Comparison of ENCODE assay signal across 9 cellular contexts in the genomic region with DNA sequence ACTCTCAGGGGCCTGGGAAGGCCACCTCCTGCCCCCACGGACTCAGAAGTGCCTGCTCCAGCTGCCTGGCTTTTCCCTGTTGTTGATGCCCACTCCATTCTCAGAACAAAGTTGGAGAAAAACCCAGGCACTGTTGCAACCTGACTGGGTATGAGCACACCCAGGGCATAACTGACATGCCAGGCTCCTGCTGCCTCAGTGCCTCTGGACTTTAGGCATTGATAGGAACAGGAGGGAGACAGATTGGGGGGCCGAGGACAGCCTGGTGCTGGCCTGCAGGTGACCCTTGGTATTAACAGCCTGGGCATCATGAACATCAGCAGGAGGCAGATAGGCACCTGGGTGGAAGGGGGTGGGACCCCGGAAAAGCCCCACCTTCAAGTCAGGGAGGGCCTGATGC.
"Had no signal": no experiment of that assay in that cellular context is flagged by ENCODE, and none has a peak within 500 bp of the region (broad histone marks: within the 10 kb centered on the region; RNA-seq: fewer than 3 reads in every experiment).

No MANE protein-coding gene starts in this region.

- H3K9ac ChIP-seq: GM23248 had no signal

- H3K36me3 ChIP-seq: HAP-1 had no signal

- DNase-seq: GM23248, GOT3, H7, H9, HCEC 1CT, HFFc6 had no signal

- H3K4me2 ChIP-seq: GM23338 had no signal

- ATAC-seq: GM23338, HCT116 had no signal

- H2AFZ ChIP-seq: GM23248, GM23338 had no signal

- H3K27ac ChIP-seq: GM23248 had no signal

- H3K4me3 Mint-ChIP-seq: GM23338, H9, HFFc6 had no signal

- H3K4me1 Mint-ChIP-seq: GM23338 had no signal

- H3K4me1 ChIP-seq: HAP-1 had no signal

- H3K9me3 ChIP-seq: HAP-1 had no signal

- H3K27ac Mint-ChIP-seq: GM23338, HFFc6 had no signal

- H3K4me3 ChIP-seq: GM23248, GM23338, HAP-1 had no signal
